Comparison of ENCODE assay signal across 2 cellular contexts in the genomic region with DNA sequence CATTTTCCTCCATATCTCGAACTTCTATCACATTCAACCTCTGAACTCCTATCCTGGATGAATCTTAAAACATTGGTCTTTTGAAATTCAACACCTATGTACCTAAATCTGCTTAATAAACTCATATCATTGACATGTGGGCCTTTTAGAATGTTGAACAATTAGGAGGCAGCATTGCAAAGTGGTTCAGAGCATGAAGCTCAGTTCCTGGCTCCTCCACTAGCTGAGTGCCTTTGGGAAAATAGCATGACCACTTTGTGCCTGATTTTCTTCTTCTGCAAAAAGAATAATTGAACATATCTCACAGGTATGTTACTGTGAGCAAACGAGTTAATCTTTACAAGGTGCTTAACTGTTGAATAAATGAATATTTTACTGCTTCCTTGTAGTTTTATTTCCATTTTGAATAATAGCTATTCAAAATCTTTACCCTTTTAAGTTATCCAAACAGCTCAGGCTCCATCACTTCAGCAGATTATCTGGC.
TF ChIP-seq lines count a peak whose summit lies in the region.

No MANE protein-coding gene starts in this region.

TF ChIP-seq in HepG2, 621 proteins besides CTCF, POLR2A, EP300 and RAD21:
- no peak for TF ChIP-seq KDM1A (CRISPR knock-in tag; IDR thresholded peaks at IDR 0.05)
- TF ChIP-seq SRY (CRISPR knock-in tag; IDR thresholded peaks at IDR 0.05) = no peak
- TF ChIP-seq ZNF331 (CRISPR knock-in tag; IDR thresholded peaks at IDR 0.05) = no peak
- TF ChIP-seq ZKSCAN8 (CRISPR knock-in tag; IDR thresholded peaks at IDR 0.05; ENCODE audit: borderline replicate concordance) = no peak
- TF ChIP-seq HNRNPK (IDR thresholded peaks at IDR 0.05; ENCODE audit: low read depth, low read length, poor library complexity, severe bottlenecking) = no peak
- no peak for TF ChIP-seq ZNF564 (CRISPR knock-in tag; IDR thresholded peaks at IDR 0.05)
- no peak for TF ChIP-seq ZNF180 (CRISPR knock-in tag; IDR thresholded peaks at IDR 0.05; ENCODE audit: borderline replicate concordance, low read depth)
- no peak for TF ChIP-seq PPARG (CRISPR knock-in tag; conservative IDR thresholded peaks at IDR 0.05)
- no peak for TF ChIP-seq GPN1 (CRISPR knock-in tag; IDR thresholded peaks at IDR 0.05; ENCODE audit: borderline replicate concordance)
- TF ChIP-seq ZSCAN21 (CRISPR knock-in tag; IDR thresholded peaks at IDR 0.05; ENCODE audit: borderline replicate concordance) = no peak
- no peak for TF ChIP-seq CENPT (CRISPR knock-in tag; IDR thresholded peaks at IDR 0.05; ENCODE audit: low read depth)
- TF ChIP-seq ZNF318 (CRISPR knock-in tag; IDR thresholded peaks at IDR 0.05) = no peak
- TF ChIP-seq ZNF33A (CRISPR knock-in tag; IDR thresholded peaks at IDR 0.05; ENCODE audit: borderline replicate concordance) = no peak
- no peak for TF ChIP-seq NR2F2 (IDR thresholded peaks at IDR 0.05; ENCODE audit: borderline replicate concordance, low read depth)
- TF ChIP-seq ZNF124 (CRISPR knock-in tag; IDR thresholded peaks at IDR 0.05) = no peak
- TF ChIP-seq ZNF496 (CRISPR knock-in tag; IDR thresholded peaks at IDR 0.05; ENCODE audit: insufficient replicate concordance) = no peak
- no peak for TF ChIP-seq RBM39 (IDR thresholded peaks at IDR 0.05; ENCODE audit: low read depth, low read length, poor library complexity, severe bottlenecking)
- TF ChIP-seq ZNF678 (CRISPR knock-in tag; IDR thresholded peaks at IDR 0.05) = no peak
TF ChIP-seq in HepG2: peak in this region for 0.

TF ChIP-seq in K562, 482 proteins besides CTCF, POLR2A, EP300 and RAD21:
- TF ChIP-seq BHLHE40 (IDR thresholded peaks at IDR 0.05; ENCODE audit: low read length) (no peak), ILK (tag; IDR thresholded peaks at IDR 0.05; ENCODE audit: borderline replicate concordance, low read depth) (no peak), SREBF1 (IDR thresholded peaks at IDR 0.05; ENCODE audit: borderline replicate concordance, low read depth, low read length) (no peak), NFIC (IDR thresholded peaks at IDR 0.05) (no peak), ZKSCAN8 (CRISPR knock-in tag; IDR thresholded peaks at IDR 0.05) (no peak), PPARD (CRISPR knock-in tag; IDR thresholded peaks at IDR 0.05) (no peak), RUNX1 (IDR thresholded peaks at IDR 0.05; ENCODE audit: low read depth) (no peak), NR3C1 (CRISPR knock-in tag; IDR thresholded peaks at IDR 0.05) (no peak), USF2 (CRISPR knock-in tag; IDR thresholded peaks at IDR 0.05) (no peak), STAT5B (CRISPR knock-in tag; IDR thresholded peaks at IDR 0.05) (no peak), NEUROD1 (IDR thresholded peaks at IDR 0.05; ENCODE audit: borderline replicate concordance, low read depth, low read length, partially characterized antibody) (no peak), HLTF (IDR thresholded peaks at IDR 0.05) (no peak), ZFP1 (CRISPR knock-in tag; IDR thresholded peaks at IDR 0.05) (no peak), OTX1 (CRISPR knock-in tag; IDR thresholded peaks at IDR 0.05) (no peak), PTTG1 (tag; IDR thresholded peaks at IDR 0.05; ENCODE audit: low read depth) (no peak)
- TF ChIP-seq, protein P1, sequence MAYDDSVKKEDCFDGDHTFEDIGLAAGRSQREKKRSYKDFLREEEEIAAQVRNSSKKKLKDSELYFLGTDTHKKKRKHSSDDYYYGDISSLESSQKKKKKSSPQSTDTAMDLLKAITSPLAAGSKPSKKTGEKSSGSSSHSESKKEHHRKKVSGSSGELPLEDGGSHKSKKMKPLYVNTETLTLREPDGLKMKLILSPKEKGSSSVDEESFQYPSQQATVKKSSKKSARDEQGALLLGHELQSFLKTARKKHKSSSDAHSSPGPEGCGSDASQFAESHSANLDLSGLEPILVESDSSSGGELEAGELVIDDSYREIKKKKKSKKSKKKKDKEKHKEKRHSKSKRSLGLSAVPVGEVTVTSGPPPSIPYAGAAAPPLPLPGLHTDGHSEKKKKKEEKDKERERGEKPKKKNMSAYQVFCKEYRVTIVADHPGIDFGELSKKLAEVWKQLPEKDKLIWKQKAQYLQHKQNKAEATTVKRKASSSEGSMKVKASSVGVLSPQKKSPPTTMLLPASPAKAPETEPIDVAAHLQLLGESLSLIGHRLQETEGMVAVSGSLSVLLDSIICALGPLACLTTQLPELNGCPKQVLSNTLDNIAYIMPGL (CRISPR knock-in tag; IDR thresholded peaks at IDR 0.05) = no peak
